In genomic region chr15:44728576-44729393, GRCh38 we compare ENCODE assay signal across 8 cellular contexts.
DNase-seq lines count a peak whose midpoint lies in the region; ATAC-seq and TF ChIP-seq lines count a peak whose summit lies in the region.

No MANE protein-coding gene starts in this region.

- DNase-seq in AG09319 (ENCODE audit: extremely low read depth, low read depth) (peak; percentile 96), NCI-H345 treated with DMSO at 0.1 percent for 48 hours (lab: John Stamatoyannopoulos, UW; ENCODE audit: unreplicated experiment) (peak; percentile 87), inferior parietal cortex (ENCODE audit: extremely low spot score) (peak; percentile 98), smooth muscle cell of the brain vasculature (ENCODE audit: low read depth, low spot score) (peak; percentile 99)
- peak; percentile 91 for DNase-seq in activated CD4-positive, CD25-positive, alpha-beta regulatory T cell treated with anti-CD3 and anti-CD28 coated beads, Interleukin-2, amount 50 U/mL, for 16 hours (ENCODE audit: low read depth, low spot score)
- DNase-seq in central memory CD8-positive, alpha-beta T cell (ENCODE audit: low spot score in 2 of 2), result peak; percentile 87 to 97

- peaks cover 68% of the 10 kb centered on the region for H3K4me1 Mint-ChIP-seq in central memory CD8-positive, alpha-beta T cell

- H3K27ac Mint-ChIP-seq in central memory CD8-positive, alpha-beta T cell (ENCODE audit: low read depth), result peak overlapping the region; percentile 98

- H3K9me3 Mint-ChIP-seq in central memory CD8-positive, alpha-beta T cell, result no peaks in the 10 kb centered on the region

- peak overlapping the region; percentile 98 for H3K4me3 Mint-ChIP-seq in central memory CD8-positive, alpha-beta T cell

- ATAC-seq in GM19025 (IDR thresholded peaks at IDR 0.05; ENCODE audit: low read depth, unreplicated experiment) (peak; percentile 76), HG03342 (IDR thresholded peaks at IDR 0.05; ENCODE audit: unreplicated experiment) (peak; percentile 66)
- ATAC-seq in central memory CD8-positive, alpha-beta T cell (replicated peaks; ENCODE audit: extremely low read depth, poor library complexity, severe bottlenecking), result peak; percentile 84

- no peaks in the 10 kb centered on the region for H3K27me3 Mint-ChIP-seq in central memory CD8-positive, alpha-beta T cell

- TF ChIP-seq CTCF in AG09319 (IDR thresholded peaks at IDR 0.05; ENCODE audit: low read depth, low read length), result no peak

- peaks cover 26% of the 10 kb centered on the region for H3K36me3 Mint-ChIP-seq in central memory CD8-positive, alpha-beta T cell (ENCODE audit: insufficient read depth)

Comparison
In these comparisons a context has a peak if more than half of its experiments do, and no peak if none do; other contexts are left out.
1. Peak in every context shown above with its lines: DNase-seq and ATAC-seq.